8 cellular contexts compared by ENCODE assay signal in the genomic region with DNA sequence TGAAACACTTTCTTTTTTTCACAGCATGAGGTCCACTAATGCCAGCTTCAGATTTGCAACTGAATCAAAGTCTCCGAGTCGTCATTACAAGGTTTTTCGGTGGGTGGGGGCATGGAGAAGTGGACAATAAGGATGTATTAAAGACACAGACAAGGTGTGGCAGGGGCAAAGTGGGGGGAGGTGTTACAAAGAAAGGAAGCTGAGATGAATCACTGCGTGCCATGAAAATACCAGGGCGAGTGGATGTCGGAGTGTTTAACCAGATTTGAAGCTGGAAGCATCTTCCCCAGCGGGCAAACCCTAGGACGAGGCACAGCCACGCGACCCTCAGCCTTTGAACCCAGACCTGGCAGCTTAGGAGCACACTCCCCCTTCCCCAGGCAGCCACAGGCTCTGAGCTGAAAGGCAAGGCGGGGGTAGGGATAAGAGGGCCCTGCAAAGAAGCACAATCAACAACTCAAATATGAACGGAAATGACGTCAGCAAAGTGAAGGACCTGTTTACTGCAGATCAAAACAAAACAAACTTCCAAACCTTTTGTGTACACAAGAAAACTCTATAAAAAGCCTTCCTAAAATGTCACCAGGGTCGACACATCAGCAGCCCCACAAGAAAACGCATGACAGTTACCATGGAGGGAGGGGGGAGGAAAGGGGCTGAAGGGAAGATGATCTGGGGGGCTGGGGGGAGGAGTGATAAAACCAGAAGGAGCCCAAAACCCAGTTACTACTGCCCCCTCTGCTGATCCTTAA. TPM values are rescaled to one million over a fixed set of nuclear protein-coding genes. Genes with fewer than 3 reads are reported as not detected.
DNase-seq lines count a peak whose midpoint lies in the region; ATAC-seq and TF ChIP-seq lines count a peak whose summit lies in the region.

No MANE protein-coding gene starts in this region.

- TF ChIP-seq CTCF in WTC11 (IDR thresholded peaks at IDR 0.05), result no peak
- no peak for TF ChIP-seq CTCF in upper lobe of right lung (IDR thresholded peaks at IDR 0.05)

- H3K36me3 Mint-ChIP-seq in WTC11, result no peaks in the 10 kb centered on the region

- H3K4me1 ChIP-seq in upper lobe of right lung, result peaks cover 53% of the 10 kb centered on the region

- no peak overlapping the region for H3K4me3 ChIP-seq in upper lobe of right lung

- CTCF ChIA-PET in WTC11 (lab: Charles Lee), result interaction anchor here (0.6 to 3.5 kb wide), 9 partner anchors 10 to 1122 kb away, joined by 3 to 20 read pairs (median 4); no protein-coding TSS in a partner anchor

- no peaks in the 10 kb centered on the region for H3K27me3 ChIP-seq in upper lobe of right lung

- intact Hi-C loops in upper lobe of right lung (cut with DNase I), result no loop called here

- H3K27ac Mint-ChIP-seq in WTC11, result peak overlapping the region; percentile 78; the same call in 1 of the 2 replicates

- peak overlapping the region; percentile 70 for H3K27ac ChIP-seq in upper lobe of right lung

- H3K4me1 Mint-ChIP-seq in WTC11, result peaks cover 8% of the 10 kb centered on the region

- POLR2A ChIA-PET in WTC11 (lab: Charles Lee), result interaction anchor here (0.5 to 1.0 kb wide), 2 partner anchors 14 to 121 kb away, joined by 3 to 4 read pairs; no protein-coding TSS in a partner anchor

- ATAC-seq in WTC11 (peak; percentile 15; the same call in 1 of the 2 replicates), upper lobe of right lung (no peak), GM18858 (IDR thresholded peaks at IDR 0.05; ENCODE audit: unreplicated experiment) (no peak)

- H3K9me3 Mint-ChIP-seq in WTC11, result no peaks in the 10 kb centered on the region

- no peak overlapping the region for H3K4me3 Mint-ChIP-seq in WTC11

- no peaks in the 10 kb centered on the region; the same call in 1 of the 2 replicates for H3K27me3 Mint-ChIP-seq in WTC11 (ENCODE audit: low read depth)

- no peaks in the 10 kb centered on the region for H3K9me3 ChIP-seq in upper lobe of right lung

- no peaks in the 10 kb centered on the region for H3K36me3 ChIP-seq in upper lobe of right lung

- DNase-seq in NCI-H748 (lab: John Stamatoyannopoulos, UW; ENCODE audit: unreplicated experiment) (peak; percentile 30), NCI-H748 treated with DMSO at 0.1 percent for 48 hours (lab: John Stamatoyannopoulos, UW) (no peak), WTC11 (ENCODE audit: low spot score) (no peak), left kidney (ENCODE audit: low read depth, low spot score) (peak; percentile 69), upper lobe of right lung (no peak), 8988T (no peak)
- DNase-seq in activated CD8-positive, alpha-beta memory T cell treated with anti-CD3 and anti-CD28 coated beads, Interleukin-2, amount 50 U/mL, for 4 hours, result no peak

TF ChIP-seq in WTC11, 78 proteins besides CTCF, POLR2A, EP300 and RAD21:
- TF ChIP-seq JAZF1 (CRISPR knock-in tag; IDR thresholded peaks at IDR 0.05), result no peak
- TF ChIP-seq GABPB1 (CRISPR knock-in tag; IDR thresholded peaks at IDR 0.05), result peak; percentile 46; the same call in 1 of the 2 replicates
- no peak for TF ChIP-seq SOX15 (CRISPR knock-in tag; IDR thresholded peaks at IDR 0.05)
- TF ChIP-seq FOXK1 (CRISPR knock-in tag; IDR thresholded peaks at IDR 0.05), result peak; percentile 34; the same call in 1 of the 2 replicates
- no peak for TF ChIP-seq RELA (CRISPR knock-in tag; IDR thresholded peaks at IDR 0.05; ENCODE audit: borderline replicate concordance)
- peak; percentile 46; the same call in 1 of the 2 replicates for TF ChIP-seq SP1 (CRISPR knock-in tag; conservative IDR thresholded peaks at IDR 0.05)
- no peak for TF ChIP-seq RORB (CRISPR knock-in tag; IDR thresholded peaks at IDR 0.05)
- TF ChIP-seq, protein P1, sequence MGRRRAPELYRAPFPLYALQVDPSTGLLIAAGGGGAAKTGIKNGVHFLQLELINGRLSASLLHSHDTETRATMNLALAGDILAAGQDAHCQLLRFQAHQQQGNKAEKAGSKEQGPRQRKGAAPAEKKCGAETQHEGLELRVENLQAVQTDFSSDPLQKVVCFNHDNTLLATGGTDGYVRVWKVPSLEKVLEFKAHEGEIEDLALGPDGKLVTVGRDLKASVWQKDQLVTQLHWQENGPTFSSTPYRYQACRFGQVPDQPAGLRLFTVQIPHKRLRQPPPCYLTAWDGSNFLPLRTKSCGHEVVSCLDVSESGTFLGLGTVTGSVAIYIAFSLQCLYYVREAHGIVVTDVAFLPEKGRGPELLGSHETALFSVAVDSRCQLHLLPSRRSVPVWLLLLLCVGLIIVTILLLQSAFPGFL (CRISPR knock-in tag; IDR thresholded peaks at IDR 0.05; ENCODE audit: borderline replicate concordance), result no peak
- no peak for TF ChIP-seq CBFB (CRISPR knock-in tag; IDR thresholded peaks at IDR 0.05; ENCODE audit: low read depth)
- TF ChIP-seq, protein P2, sequence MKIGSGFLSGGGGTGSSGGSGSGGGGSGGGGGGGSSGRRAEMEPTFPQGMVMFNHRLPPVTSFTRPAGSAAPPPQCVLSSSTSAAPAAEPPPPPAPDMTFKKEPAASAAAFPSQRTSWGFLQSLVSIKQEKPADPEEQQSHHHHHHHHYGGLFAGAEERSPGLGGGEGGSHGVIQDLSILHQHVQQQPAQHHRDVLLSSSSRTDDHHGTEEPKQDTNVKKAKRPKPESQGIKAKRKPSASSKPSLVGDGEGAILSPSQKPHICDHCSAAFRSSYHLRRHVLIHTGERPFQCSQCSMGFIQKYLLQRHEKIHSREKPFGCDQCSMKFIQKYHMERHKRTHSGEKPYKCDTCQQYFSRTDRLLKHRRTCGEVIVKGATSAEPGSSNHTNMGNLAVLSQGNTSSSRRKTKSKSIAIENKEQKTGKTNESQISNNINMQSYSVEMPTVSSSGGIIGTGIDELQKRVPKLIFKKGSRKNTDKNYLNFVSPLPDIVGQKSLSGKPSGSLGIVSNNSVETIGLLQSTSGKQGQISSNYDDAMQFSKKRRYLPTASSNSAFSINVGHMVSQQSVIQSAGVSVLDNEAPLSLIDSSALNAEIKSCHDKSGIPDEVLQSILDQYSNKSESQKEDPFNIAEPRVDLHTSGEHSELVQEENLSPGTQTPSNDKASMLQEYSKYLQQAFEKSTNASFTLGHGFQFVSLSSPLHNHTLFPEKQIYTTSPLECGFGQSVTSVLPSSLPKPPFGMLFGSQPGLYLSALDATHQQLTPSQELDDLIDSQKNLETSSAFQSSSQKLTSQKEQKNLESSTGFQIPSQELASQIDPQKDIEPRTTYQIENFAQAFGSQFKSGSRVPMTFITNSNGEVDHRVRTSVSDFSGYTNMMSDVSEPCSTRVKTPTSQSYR (CRISPR knock-in tag; IDR thresholded peaks at IDR 0.05), result no peak
TF ChIP-seq in WTC11: peak in this region for 3.

RNA-seq across cellular contexts. Expression of a gene that starts 5.6 kb away (rescaled TPM):
- total RNA-seq in WTC11 (2021) (2.7 to 5.7 TPM (median 3.1 TPM) in 3 replicates), upper lobe of right lung (29.0 TPM)

Comparison
In these comparisons a context has a peak if more than half of its experiments do, and no peak if none do; other contexts are left out.
1. DNase-seq: peak in NCI-H748 (single experiment) and left kidney (single experiment); none in NCI-H748 treated with DMSO at 0.1 percent for 48 hours (single experiment), WTC11 (single experiment), upper lobe of right lung (single experiment), 8988T (single experiment) and activated CD8-positive, alpha-beta memory T cell treated with anti-CD3 and anti-CD28 coated beads, Interleukin-2, amount 50 U/mL, for 4 hours (single experiment).